11 cellular contexts compared by ENCODE assay signal in genomic region chr12:124411291-124411878, GRCh38.
DNase-seq lines count a peak whose midpoint lies in the region; ATAC-seq and TF ChIP-seq lines count a peak whose summit lies in the region.
"Had no signal": no experiment of that assay in that cellular context is flagged by ENCODE, and none has a peak within 500 bp of the region (broad histone marks: within the 10 kb centered on the region; RNA-seq: fewer than 3 reads in every experiment).

No MANE protein-coding gene starts in this region.

- H3K36me3 Mint-ChIP-seq in activated naive CD8-positive, alpha-beta T cell treated with anti-CD3 and anti-CD28 coated beads, Interleukin-2, amount 10 ng/mL, durations not matched to agents 7 days and 5 days, result no peaks in the 10 kb centered on the region
- H3K36me3 Mint-ChIP-seq in activated naive CD8-positive, alpha-beta T cell treated with anti-CD3 and anti-CD28 coated beads for 36 hours, result no peaks in the 10 kb centered on the region
- H3K36me3 Mint-ChIP-seq in activated CD8-positive, alpha-beta memory T cell treated with anti-CD3 and anti-CD28 coated beads, Interleukin-2, amount 10 ng/mL, durations not matched to agents 7 days and 5 days, result no peaks in the 10 kb centered on the region

- peaks cover 5% of the 10 kb centered on the region for H3K4me1 Mint-ChIP-seq in activated naive CD8-positive, alpha-beta T cell treated with anti-CD3 and anti-CD28 coated beads, Interleukin-2, amount 10 ng/mL, durations not matched to agents 7 days and 5 days
- H3K4me1 Mint-ChIP-seq in activated naive CD8-positive, alpha-beta T cell treated with anti-CD3 and anti-CD28 coated beads for 36 hours, result no peaks in the 10 kb centered on the region
- no peaks in the 10 kb centered on the region for H3K4me1 Mint-ChIP-seq in activated CD8-positive, alpha-beta memory T cell treated with anti-CD3 and anti-CD28 coated beads, Interleukin-2, amount 10 ng/mL, durations not matched to agents 7 days and 5 days
- H3K4me1 Mint-ChIP-seq: memory B cell had no signal

- peaks cover 53% of the 10 kb centered on the region for H3K4me1 ChIP-seq in vagina

- no peaks in the 10 kb centered on the region for H3K9me3 ChIP-seq in vagina

- H3K27ac ChIP-seq in coronary artery (peak overlapping the region; percentile 70 to 74), vagina (peak overlapping the region; percentile 84)

- no peak for DNase-seq in activated naive CD8-positive, alpha-beta T cell treated with anti-CD3 and anti-CD28 coated beads, Interleukin-2, amount 10 ng/mL, durations not matched to agents 7 days and 5 days
- DNase-seq in activated naive CD8-positive, alpha-beta T cell treated with anti-CD3 and anti-CD28 coated beads for 36 hours, result no peak
- peak; percentile 89 for DNase-seq in coronary artery (ENCODE audit: low spot score)
- DNase-seq in mucosa of gallbladder (ENCODE audit: low spot score), result peak; percentile 39
- DNase-seq in vagina (ENCODE audit: extremely low spot score in 2 of 2), result peak in 1 of 2 donors; percentile 95
- DNase-seq in activated CD8-positive, alpha-beta memory T cell treated with anti-CD3 and anti-CD28 coated beads, Interleukin-2, amount 10 ng/mL, durations not matched to agents 7 days and 5 days, result no peak
- DNase-seq in hippocampal formation (lab: John Stamatoyannopoulos, UW), result no peak
- DNase-seq: CD4-positive, alpha-beta memory T cell; NCI-H446 treated with DMSO at 0.1 percent for 48 hours had no signal

- peak overlapping the region; percentile 60 for H3K27ac Mint-ChIP-seq in activated naive CD8-positive, alpha-beta T cell treated with anti-CD3 and anti-CD28 coated beads, Interleukin-2, amount 10 ng/mL, durations not matched to agents 7 days and 5 days
- no peak overlapping the region for H3K27ac Mint-ChIP-seq in activated naive CD8-positive, alpha-beta T cell treated with anti-CD3 and anti-CD28 coated beads for 36 hours
- H3K27ac Mint-ChIP-seq in activated CD8-positive, alpha-beta memory T cell treated with anti-CD3 and anti-CD28 coated beads, Interleukin-2, amount 10 ng/mL, durations not matched to agents 7 days and 5 days, result no peak overlapping the region
- H3K27ac Mint-ChIP-seq: memory B cell had no signal

- no peak overlapping the region for H3K4me3 Mint-ChIP-seq in activated naive CD8-positive, alpha-beta T cell treated with anti-CD3 and anti-CD28 coated beads, Interleukin-2, amount 10 ng/mL, durations not matched to agents 7 days and 5 days
- no peak overlapping the region for H3K4me3 Mint-ChIP-seq in activated naive CD8-positive, alpha-beta T cell treated with anti-CD3 and anti-CD28 coated beads for 36 hours
- H3K4me3 Mint-ChIP-seq in activated CD8-positive, alpha-beta memory T cell treated with anti-CD3 and anti-CD28 coated beads, Interleukin-2, amount 10 ng/mL, durations not matched to agents 7 days and 5 days, result no peak overlapping the region
- H3K4me3 Mint-ChIP-seq: CD4-positive, alpha-beta memory T cell; memory B cell had no signal

- no peaks in the 10 kb centered on the region for H3K27me3 ChIP-seq in vagina

- TF ChIP-seq POLR2A in vagina (IDR thresholded peaks at IDR 0.05), result no peak

- H3K27me3 Mint-ChIP-seq in activated naive CD8-positive, alpha-beta T cell treated with anti-CD3 and anti-CD28 coated beads, Interleukin-2, amount 10 ng/mL, durations not matched to agents 7 days and 5 days, result no peaks in the 10 kb centered on the region
- no peaks in the 10 kb centered on the region for H3K27me3 Mint-ChIP-seq in activated naive CD8-positive, alpha-beta T cell treated with anti-CD3 and anti-CD28 coated beads for 36 hours
- no peaks in the 10 kb centered on the region for H3K27me3 Mint-ChIP-seq in activated CD8-positive, alpha-beta memory T cell treated with anti-CD3 and anti-CD28 coated beads, Interleukin-2, amount 10 ng/mL, durations not matched to agents 7 days and 5 days
- H3K27me3 Mint-ChIP-seq: CD4-positive, alpha-beta memory T cell; memory B cell had no signal

- intact Hi-C loops in vagina (cut with DNase I), result no loop called here

- TF ChIP-seq CTCF in coronary artery (IDR thresholded peaks at IDR 0.05), result no peak
- no peak for TF ChIP-seq CTCF in vagina (IDR thresholded peaks at IDR 0.05)

- POLR2A ChIA-PET in activated naive CD8-positive, alpha-beta T cell treated with anti-CD3 and anti-CD28 coated beads, Interleukin-2, amount 10 ng/mL, durations not matched to agents 7 days and 5 days (lab: Charles Lee), result no interaction called here

- CTCF ChIA-PET in activated CD8-positive, alpha-beta memory T cell treated with anti-CD3 and anti-CD28 coated beads, Interleukin-2, amount 10 ng/mL, durations not matched to agents 7 days and 5 days (lab: Charles Lee), result no interaction called here

- H3K36me3 ChIP-seq in vagina, result peaks cover 0 to 4% of the 10 kb centered on the region in 2 donors

- H3K4me3 ChIP-seq in coronary artery (peak overlapping the region; percentile 16), vagina (no peak overlapping the region)

- H3K9me3 Mint-ChIP-seq in activated naive CD8-positive, alpha-beta T cell treated with anti-CD3 and anti-CD28 coated beads, Interleukin-2, amount 10 ng/mL, durations not matched to agents 7 days and 5 days, result no peaks in the 10 kb centered on the region
- no peaks in the 10 kb centered on the region for H3K9me3 Mint-ChIP-seq in activated naive CD8-positive, alpha-beta T cell treated with anti-CD3 and anti-CD28 coated beads for 36 hours
- H3K9me3 Mint-ChIP-seq in activated CD8-positive, alpha-beta memory T cell treated with anti-CD3 and anti-CD28 coated beads, Interleukin-2, amount 10 ng/mL, durations not matched to agents 7 days and 5 days (ENCODE audit: low read depth), result no peaks in the 10 kb centered on the region
- H3K9me3 Mint-ChIP-seq: memory B cell had no signal

- ATAC-seq in activated naive CD8-positive, alpha-beta T cell treated with anti-CD3 and anti-CD28 coated beads, Interleukin-2, amount 10 ng/mL, durations not matched to agents 7 days and 5 days (ENCODE audit: low read depth), result no peak
- no peak for ATAC-seq in activated CD8-positive, alpha-beta memory T cell treated with anti-CD3 and anti-CD28 coated beads, Interleukin-2, amount 10 ng/mL, durations not matched to agents 7 days and 5 days
- no peak for ATAC-seq in HG03565 (IDR thresholded peaks at IDR 0.05; ENCODE audit: unreplicated experiment)

Comparison
In these comparisons a context has a peak if more than half of its experiments do, and no peak if none do; other contexts are left out.
1. DNase-seq: peak in coronary artery (single experiment) and mucosa of gallbladder (single experiment); none in activated naive CD8-positive, alpha-beta T cell treated with anti-CD3 and anti-CD28 coated beads, Interleukin-2, amount 10 ng/mL, durations not matched to agents 7 days and 5 days (single experiment), activated naive CD8-positive, alpha-beta T cell treated with anti-CD3 and anti-CD28 coated beads for 36 hours (single experiment), activated CD8-positive, alpha-beta memory T cell treated with anti-CD3 and anti-CD28 coated beads, Interleukin-2, amount 10 ng/mL, durations not matched to agents 7 days and 5 days (single experiment) and hippocampal formation (0 of 2).